ENCODE assay signal across 8 cellular contexts in the genomic region with DNA sequence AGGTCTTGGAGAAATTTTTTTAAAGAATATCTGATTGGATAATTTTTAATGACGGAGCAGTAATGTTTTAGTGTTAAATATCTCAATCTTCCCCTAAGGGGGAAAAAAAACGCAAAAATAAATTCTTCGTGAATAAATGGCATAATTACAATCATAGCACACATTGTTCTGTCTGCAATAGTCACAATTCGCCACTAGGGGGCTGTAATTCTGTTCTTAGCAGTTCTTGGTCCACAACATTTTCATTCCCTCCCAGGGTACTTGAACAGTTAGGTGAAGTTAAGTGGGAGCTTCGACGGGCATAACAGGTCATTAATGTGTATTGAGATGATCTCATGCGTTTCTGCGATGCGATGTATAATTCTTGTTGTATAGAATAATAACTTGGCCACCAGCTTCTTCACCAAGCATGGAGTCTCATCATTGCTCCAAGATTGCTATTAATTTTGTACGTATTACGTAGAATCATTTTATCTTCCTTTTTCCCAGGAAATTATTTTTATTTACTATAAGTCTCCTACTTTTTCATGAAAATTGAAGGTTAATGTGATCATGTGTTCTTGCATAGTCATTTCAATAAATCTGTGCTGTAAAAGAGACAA. TPM values are rescaled to one million over a fixed set of nuclear protein-coding genes. Genes with fewer than 3 reads are reported as not detected.
DNase-seq lines count a peak whose midpoint lies in the region; ATAC-seq and TF ChIP-seq lines count a peak whose summit lies in the region.

No MANE protein-coding gene starts in this region.

- no peaks in the 10 kb centered on the region for H3K9me3 ChIP-seq in heart right ventricle
- H3K9me3 ChIP-seq in right cardiac atrium (ENCODE audit: control insufficient read depth, low read length): no peaks in the 10 kb centered on the region
- H3K9me3 ChIP-seq in thoracic aorta: no peaks in the 10 kb centered on the region

- DNase-seq in heart right ventricle: peak in 1 of 2 donors; percentile 3
- no peak for DNase-seq in right cardiac atrium
- peak; percentile 44 for DNase-seq in NB4 (ENCODE audit: low read depth)
- peak; percentile 4 for DNase-seq in activated gamma-delta T cell treated with anti-CD3 and anti-CD28 coated beads, Interleukin-2, amount 50 U/mL, for 16 hours (ENCODE audit: low read depth)
- peak; percentile 21 for DNase-seq in iPS-NIHi11 (ENCODE audit: low spot score)
- no peak for DNase-seq in thoracic aorta (ENCODE audit: low spot score)
- DNase-seq in NCI-H446 treated with DMSO at 0.1 percent for 48 hours (lab: John Stamatoyannopoulos, UW): no peak

- no peak for TF ChIP-seq POLR2A in NB4 (IDR thresholded peaks at IDR 0.05; ENCODE audit: extremely low read depth, insufficient read length)

- intact Hi-C loops in heart right ventricle (cut with DNase I) (loop anchor here in 3 of 10 donors (5.0 to 10.0 kb wide), 3 partner anchors 346 to 536 kb away; no protein-coding TSS in a partner anchor), right cardiac atrium (cut with DNase I) (loop anchor here in 1 of 4 donors (10.0 kb wide), 1 partner anchor 344 kb away; no protein-coding TSS in a partner anchor)

- H3K4me3 ChIP-seq in heart right ventricle (no peak overlapping the region), right cardiac atrium (ENCODE audit: low read length) (no peak overlapping the region), NB4 (ENCODE audit: low read depth, low read length) (no peak overlapping the region), thoracic aorta (no peak overlapping the region)

- no peaks in the 10 kb centered on the region for H3K4me1 ChIP-seq in heart right ventricle
- H3K4me1 ChIP-seq in right cardiac atrium (ENCODE audit: control insufficient read depth, insufficient read depth, low read length): no peaks in the 10 kb centered on the region
- no peaks in the 10 kb centered on the region for H3K4me1 ChIP-seq in thoracic aorta (ENCODE audit: control insufficient read depth in 1 of 2, low read depth in 2 of 2)

- ATAC-seq in heart right ventricle (no peak), right cardiac atrium (no peak), GM21619 (IDR thresholded peaks at IDR 0.05; ENCODE audit: unreplicated experiment) (peak; percentile 66), thoracic aorta (ENCODE audit: insufficient number of reproducible peaks, low FRiP score, low read depth) (no peak)

- H3K27me3 ChIP-seq in heart right ventricle: peaks cover 0 to 23% (median 0%) of the 10 kb centered on the region in 7 donors
- no peaks in the 10 kb centered on the region for H3K27me3 ChIP-seq in right cardiac atrium (ENCODE audit: control insufficient read depth, insufficient read depth)
- no peaks in the 10 kb centered on the region for H3K27me3 ChIP-seq in thoracic aorta (replicated peaks; ENCODE audit: insufficient read depth)

- TF ChIP-seq CTCF in heart right ventricle (IDR thresholded peaks at IDR 0.05) (peak; percentile 40 to 81 (median 67)), NB4 (IDR thresholded peaks at IDR 0.05; ENCODE audit: low read depth, low read length) (peak; percentile 63), thoracic aorta (IDR thresholded peaks at IDR 0.05) (peak; percentile 64)

- no peaks in the 10 kb centered on the region for H3K36me3 ChIP-seq in heart right ventricle
- no peaks in the 10 kb centered on the region for H3K36me3 ChIP-seq in thoracic aorta

- H3K27ac ChIP-seq in heart right ventricle (no peak overlapping the region), right cardiac atrium (ENCODE audit: low read length) (no peak overlapping the region), thoracic aorta (no peak overlapping the region)

- 52 to 57% methylated on average over 11 of the region's 11 CpGs for WGBS in heart right ventricle, 2 donors
- WGBS in right cardiac atrium: 55% methylated on average over 11 of the region's 11 CpGs

RNA-seq across cellular contexts. Expression of gene HTR2C, which starts 27.2 kb away (rescaled TPM):
- not detected for total RNA-seq in heart right ventricle
- not detected for polyA plus RNA-seq in heart right ventricle
- not detected for total RNA-seq in right cardiac atrium
- polyA plus RNA-seq in right cardiac atrium: not detected
- not detected for total RNA-seq in thoracic aorta

Comparison
In these comparisons a context has a peak if more than half of its experiments do, and no peak if none do; other contexts are left out.
1. DNase-seq: peak in NB4 (single experiment), activated gamma-delta T cell treated with anti-CD3 and anti-CD28 coated beads, Interleukin-2, amount 50 U/mL, for 16 hours (single experiment) and iPS-NIHi11 (single experiment); none in right cardiac atrium (0 of 3), thoracic aorta (single experiment) and NCI-H446 treated with DMSO at 0.1 percent for 48 hours (single experiment).
2. Peak in every context shown above with its lines, with median percentiles within 50 percentile points of each other: CTCF ChIP-seq.